17 cellular contexts compared by ENCODE assay signal in genomic region chr6:69098910-69099309, GRCh38.
"Had no signal": no experiment of that assay in that cellular context is flagged by ENCODE, and none has a peak within 500 bp of the region (broad histone marks: within the 10 kb centered on the region; RNA-seq: fewer than 3 reads in every experiment).

No MANE protein-coding gene starts in this region.

- H3K4me2 ChIP-seq: hepatocyte had no signal

- H3K27me3 ChIP-seq: adrenal gland, cardiac muscle cell, hepatocyte, neutrophil had no signal

- ATAC-seq: activated CD8-positive, alpha-beta T cell treated with anti-CD3 and anti-CD28 coated beads for 36 hours; left lobe of liver; mucosa of descending colon; naive thymus-derived CD4-positive, alpha-beta T cell had no signal

- H3K4me1 ChIP-seq: adrenal gland, parathyroid adenoma had no signal

- H3K9me3 ChIP-seq: adrenal gland, mucosa of descending colon, neutrophil, thoracic aorta had no signal

- H3K4me1 Mint-ChIP-seq: activated naive CD4-positive, alpha-beta T cell treated with anti-CD3 and anti-CD28 coated beads, Interleukin-2, amount 50 U/mL, for 24 hours; naive thymus-derived CD4-positive, alpha-beta T cell had no signal

- H3K4me3 ChIP-seq: adrenal gland, cardiac muscle cell, hepatocyte, mucosa of descending colon, thoracic aorta had no signal

- H3K4me3 Mint-ChIP-seq: activated CD8-positive, alpha-beta T cell treated with anti-CD3 and anti-CD28 coated beads for 36 hours; activated naive CD4-positive, alpha-beta T cell treated with anti-CD3 and anti-CD28 coated beads, Interleukin-2, amount 50 U/mL, for 24 hours; naive thymus-derived CD4-positive, alpha-beta T cell had no signal

- H3K36me3 Mint-ChIP-seq: activated naive CD4-positive, alpha-beta T cell treated with anti-CD3 and anti-CD28 coated beads, Interleukin-2, amount 50 U/mL, for 24 hours; naive thymus-derived CD4-positive, alpha-beta T cell had no signal

- H3K27me3 Mint-ChIP-seq: activated CD8-positive, alpha-beta T cell treated with anti-CD3 and anti-CD28 coated beads for 36 hours; activated naive CD4-positive, alpha-beta T cell treated with anti-CD3 and anti-CD28 coated beads, Interleukin-2, amount 50 U/mL, for 24 hours; naive thymus-derived CD4-positive, alpha-beta T cell had no signal

- DNase-seq: activated CD4-positive, alpha-beta T cell treated with anti-CD3 and anti-CD28 coated beads for 4 hours; activated CD8-positive, alpha-beta memory T cell treated with anti-CD3 and anti-CD28 coated beads, Interleukin-2, amount 50 U/mL, for 4 hours; activated CD8-positive, alpha-beta T cell treated with anti-CD3 and anti-CD28 coated beads for 36 hours; activated effector memory CD4-positive, alpha-beta T cell treated with anti-CD3 and anti-CD28 coated beads, Interleukin-2, amount 50 U/mL, for 16 hours; activated T-cell treated with anti-CD3 and anti-CD28 coated beads, Interleukin-2, amount 50 U/mL, for 48 hours; adrenal gland; mammary epithelial cell; mucosa of descending colon; naive thymus-derived CD4-positive, alpha-beta T cell; stimulated activated CD4-positive, alpha-beta T cell treated with anti-CD3 and anti-CD28 coated beads, Interleukin-1b, Interleukin-23, amount 100 ng/mL, for 48 hours had no signal

- H3K27ac ChIP-seq: adrenal gland, cardiac muscle cell, hepatocyte, neutrophil, parathyroid adenoma, thoracic aorta had no signal

- H2AFZ ChIP-seq: hepatocyte, parathyroid adenoma had no signal

- H3K9ac ChIP-seq: parathyroid adenoma had no signal

- H3K36me3 ChIP-seq: adrenal gland, cardiac muscle cell, neutrophil, thoracic aorta had no signal

- H3K9me3 Mint-ChIP-seq: activated CD8-positive, alpha-beta T cell treated with anti-CD3 and anti-CD28 coated beads for 36 hours; activated naive CD4-positive, alpha-beta T cell treated with anti-CD3 and anti-CD28 coated beads, Interleukin-2, amount 50 U/mL, for 24 hours had no signal

- H3K79me2 ChIP-seq: hepatocyte, parathyroid adenoma had no signal

- H3K27ac Mint-ChIP-seq: activated CD8-positive, alpha-beta T cell treated with anti-CD3 and anti-CD28 coated beads for 36 hours; activated naive CD4-positive, alpha-beta T cell treated with anti-CD3 and anti-CD28 coated beads, Interleukin-2, amount 50 U/mL, for 24 hours; naive thymus-derived CD4-positive, alpha-beta T cell had no signal
